In the genomic region with DNA sequence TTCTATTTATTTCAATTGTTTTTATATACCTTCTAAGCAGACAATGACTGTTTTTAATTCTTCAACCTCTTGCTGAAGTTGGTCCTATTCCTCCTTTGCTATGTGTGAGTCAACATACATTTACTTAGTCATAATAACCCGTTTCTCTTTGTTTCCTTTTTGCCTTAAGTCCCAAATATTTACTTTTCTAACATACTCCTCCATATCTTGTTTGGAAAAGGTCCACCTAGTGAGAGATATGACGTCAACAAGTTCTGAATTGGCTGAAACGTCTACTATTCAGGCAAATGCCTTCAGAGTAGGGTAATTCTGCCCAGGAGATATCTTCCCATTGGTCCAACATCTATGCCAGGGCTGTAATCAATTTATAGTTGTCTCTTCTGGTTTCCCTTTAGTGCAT, we compare ENCODE assay signal across 21 cellular contexts.
DNase-seq lines count a peak whose midpoint lies in the region; ATAC-seq, FAIRE-seq and TF ChIP-seq lines count a peak whose summit lies in the region.
"Had no signal": no experiment of that assay in that cellular context is flagged by ENCODE, and none has a peak within 500 bp of the region (broad histone marks: within the 10 kb centered on the region; RNA-seq: fewer than 3 reads in every experiment).

No MANE protein-coding gene starts in this region.

- H3K9ac ChIP-seq in astrocyte (ENCODE audit: low read length) = no peak overlapping the region
- H3K9ac ChIP-seq: BLaER1 had no signal

- peak; percentile 63 for FAIRE-seq in astrocyte (lab: Jason Lieb, UNC)
- FAIRE-seq: A204.1, G401.6, GM12892, GM18507, H54, K562 had no signal

- H3K9me3 ChIP-seq in astrocyte (ENCODE audit: insufficient read depth, low read depth, low read length) (no peaks in the 10 kb centered on the region), hepatocyte (ENCODE audit: low read depth) (no peaks in the 10 kb centered on the region)
- H3K9me3 ChIP-seq: BLaER1 had no signal

- H3K36me3 Mint-ChIP-seq in astrocyte (ENCODE audit: low read depth, unreplicated experiment) = no peaks in the 10 kb centered on the region
- H3K36me3 Mint-ChIP-seq: CD14-positive monocyte; CD4-positive, alpha-beta memory T cell had no signal

- no peaks in the 10 kb centered on the region for H3K4me1 ChIP-seq in astrocyte (ENCODE audit: insufficient read depth, low read length)
- H3K4me1 ChIP-seq in hepatocyte (ENCODE audit: insufficient read depth) = no peaks in the 10 kb centered on the region
- H3K4me1 ChIP-seq: BLaER1 had no signal

- H3K36me3 ChIP-seq in astrocyte (ENCODE audit: insufficient read depth, low read length) (no peaks in the 10 kb centered on the region), hepatocyte (replicated peaks; ENCODE audit: insufficient read depth, low read depth) (no peaks in the 10 kb centered on the region)
- H3K36me3 ChIP-seq: BLaER1 had no signal

- no peaks in the 10 kb centered on the region for H3K27me3 Mint-ChIP-seq in astrocyte (ENCODE audit: low read depth, unreplicated experiment)

- H3K4me2 ChIP-seq in astrocyte (ENCODE audit: low read length) (no peak overlapping the region), hepatocyte (no peak overlapping the region)
- H3K4me2 ChIP-seq: BLaER1, GM23338 had no signal

- H3K9me2 ChIP-seq in hepatocyte (replicated peaks; ENCODE audit: insufficient read depth) = no peaks in the 10 kb centered on the region

- no peaks in the 10 kb centered on the region for H3K79me2 ChIP-seq in astrocyte (ENCODE audit: insufficient read depth, low read length)
- no peaks in the 10 kb centered on the region for H3K79me2 ChIP-seq in hepatocyte

- H4K20me1 ChIP-seq in astrocyte (ENCODE audit: insufficient read depth, low read length) = no peaks in the 10 kb centered on the region
- no peaks in the 10 kb centered on the region for H4K20me1 ChIP-seq in hepatocyte (ENCODE audit: insufficient read depth, poor library complexity, severe bottlenecking)
- H4K20me1 ChIP-seq: BLaER1 had no signal

- H3K4me3 Mint-ChIP-seq in astrocyte (ENCODE audit: unreplicated experiment) = no peak overlapping the region
- H3K4me3 Mint-ChIP-seq: CD14-positive monocyte; CD4-positive, alpha-beta memory T cell; GM23338 had no signal

- H3K27me3 ChIP-seq in astrocyte (ENCODE audit: insufficient read depth, low read length) (no peaks in the 10 kb centered on the region), hepatocyte (no peaks in the 10 kb centered on the region)

- 24% methylated on average over 3 of the region's 3 CpGs for WGBS in hepatocyte (ENCODE audit: low lambda C conversion rate, missing lambda C conversion rate)

- ATAC-seq in left colon = no peak
- ATAC-seq: GM23338, K562 had no signal

- TF ChIP-seq CTCF in astrocyte (IDR thresholded peaks at IDR 0.05; ENCODE audit: insufficient read depth, low read depth, low read length) (no peak), hepatocyte (IDR thresholded peaks at IDR 0.05; ENCODE audit: poor library complexity) (no peak)

- intact Hi-C loops in left colon (cut with DNase I, micrococcal nuclease) = no loop called here

- H2AFZ ChIP-seq in astrocyte (ENCODE audit: low read depth, low read length) = no peak overlapping the region
- H2AFZ ChIP-seq in hepatocyte = no peak overlapping the region
- H2AFZ ChIP-seq: GM23338 had no signal

- H3K27ac ChIP-seq in astrocyte (ENCODE audit: low read depth, low read length) = no peak overlapping the region
- peak overlapping the region; percentile 51 for H3K27ac ChIP-seq in hepatocyte
- H3K27ac ChIP-seq: BLaER1, HL-60 had no signal

- no peak overlapping the region for H3K27ac Mint-ChIP-seq in astrocyte (ENCODE audit: unreplicated experiment)
- H3K27ac Mint-ChIP-seq: CD14-positive monocyte; CD4-positive, alpha-beta memory T cell; GM23338 had no signal

- H3K4me3 ChIP-seq in astrocyte (ENCODE audit: insufficient read depth, low read depth, low read length) (no peak overlapping the region), hepatocyte (no peak overlapping the region)
- H3K4me3 ChIP-seq: BLaER1, GM23338, K562 had no signal

- peak; percentile 69 for DNase-seq in DMS53 (lab: John Stamatoyannopoulos, UW)
- no peak for DNase-seq in astrocyte (ENCODE audit: low read depth)
- no peak for DNase-seq in hepatocyte (ENCODE audit: low spot score)
- no peak for DNase-seq in left colon
- DNase-seq in activated gamma-delta T cell treated with Interleukin-2 at 50 U/mL for 16 hours = no peak
- no peak for DNase-seq in NCI-H2196 treated with DMSO at 0.1 percent for 48 hours (lab: John Stamatoyannopoulos, UW; ENCODE audit: unreplicated experiment)
- DNase-seq: AML-193; Calu3; CD4-positive, alpha-beta memory T cell; HCEC 1CT; IMR-90 had no signal

- no peaks in the 10 kb centered on the region for H3K4me1 Mint-ChIP-seq in astrocyte (ENCODE audit: low read depth, unreplicated experiment)
- H3K4me1 Mint-ChIP-seq: CD14-positive monocyte; CD4-positive, alpha-beta memory T cell; GM23338 had no signal

- H3K9me3 Mint-ChIP-seq in astrocyte (ENCODE audit: unreplicated experiment) = peaks cover under 1% of the 10 kb centered on the region
